ENCODE assay signal across 11 cellular contexts in genomic region chr7:116687801-116688201, GRCh38. TPM values are rescaled to one million over a fixed set of nuclear protein-coding genes. Genes with fewer than 3 reads are reported as not detected.
A peak's percentile ranks its signal among the peaks of the same experiment; 100 is the strongest.
DNase-seq lines count a peak whose midpoint lies in the region; ATAC-seq, FAIRE-seq and TF ChIP-seq lines count a peak whose summit lies in the region.
"Had no signal": no experiment of that assay in that cellular context is flagged by ENCODE, and none has a peak within 500 bp of the region (broad histone marks: within the 10 kb centered on the region; RNA-seq: fewer than 3 reads in every experiment).

No MANE protein-coding gene starts in this region.

- no peak for TF ChIP-seq RAD21 in SK-N-SH (IDR thresholded peaks at IDR 0.05; ENCODE audit: low read length)

- FAIRE-seq in H54 (lab: Jason Lieb, UNC), result peak; percentile 94

- no peaks in the 10 kb centered on the region for H4K20me1 ChIP-seq in SK-N-SH (ENCODE audit: insufficient read depth)

- DNase-seq in H54 (ENCODE audit: insufficient read length, low spot score) (peak; percentile 34), SK-N-SH (no peak), fibroblast of the conjunctiva (ENCODE audit: low read depth) (peak; percentile 40), gastrocnemius medialis (no peak), esophagus squamous epithelium (lab: John Stamatoyannopoulos, UW) (no peak), NCI-H2196 treated with DMSO at 0.1 percent for 48 hours (lab: John Stamatoyannopoulos, UW; ENCODE audit: unreplicated experiment) (no peak)
- no peak for DNase-seq in stimulated activated naive CD8-positive, alpha-beta T cell treated with anti-CD3 and anti-CD28 coated beads, Interleukin-15, Interleukin-2, amounts not matched to agents 100 U/mL and 50 U/mL, for 24 hours
- DNase-seq: midbrain; stimulated activated CD4-positive, alpha-beta T cell treated with anti-CD3 and anti-CD28 coated beads, Interleukin-2, amount 100 ng/mL, for 48 hours; transverse colon had no signal

- H3K4me1 ChIP-seq in SK-N-SH (ENCODE audit: control insufficient read depth in 1 of 2, insufficient read depth in 2 of 2, low read depth in 1 of 2, low read length in 1 of 2) (peaks cover 0 to 29% of the 10 kb centered on the region in 2 experiments; a peak in 2 of 4 replicates), gastrocnemius medialis (peaks cover 48 to 51% of the 10 kb centered on the region in 2 donors), esophagus squamous epithelium (peaks cover 5 to 24% (median 7%) of the 10 kb centered on the region in 3 donors)

- no peaks in the 10 kb centered on the region for H3K36me3 ChIP-seq in SK-N-SH (replicated peaks in 1 of 2; ENCODE audit: control insufficient read depth in 1 of 2, insufficient read depth in 2 of 2, low read length in 1 of 2)
- H3K36me3 ChIP-seq in gastrocnemius medialis, result no peaks in the 10 kb centered on the region
- H3K36me3 ChIP-seq in esophagus squamous epithelium, result no peaks in the 10 kb centered on the region
- H3K36me3 ChIP-seq: transverse colon had no signal

- no peaks in the 10 kb centered on the region for H3K9me3 ChIP-seq in SK-N-SH
- H3K9me3 ChIP-seq in gastrocnemius medialis, result no peaks in the 10 kb centered on the region
- H3K9me3 ChIP-seq in esophagus squamous epithelium, result no peaks in the 10 kb centered on the region
- H3K9me3 ChIP-seq: transverse colon had no signal

- H3K9ac ChIP-seq in SK-N-SH, result peak overlapping the region; percentile 23; the same call in 1 of the 2 replicates

- no peaks in the 10 kb centered on the region for H3K9me2 ChIP-seq in SK-N-SH

- TF ChIP-seq POLR2A in H54 (IDR thresholded peaks at IDR 0.05; ENCODE audit: low read depth, low read length) (no peak), gastrocnemius medialis (IDR thresholded peaks at IDR 0.05) (no peak), esophagus squamous epithelium (IDR thresholded peaks at IDR 0.05) (no peak)

- WGBS in SK-N-SH (ENCODE audit: low lambda C conversion rate), result 6% methylated on average over 7 of the region's 7 CpGs
- 17 to 18% methylated on average over 7 of the region's 7 CpGs for WGBS in esophagus squamous epithelium, 2 donors

- in situ Hi-C loops in gastrocnemius medialis (cut with MboI; ENCODE audit: low sequenced_read_pairs in 4 of 4), result no loop called here

- TF ChIP-seq CTCF in SK-N-SH (IDR thresholded peaks at IDR 0.05), result no peak
- no peak for TF ChIP-seq CTCF in gastrocnemius medialis (IDR thresholded peaks at IDR 0.05 in 4 of 5, conservative IDR thresholded peaks at IDR 0.05 in 1 of 5)
- TF ChIP-seq CTCF in esophagus squamous epithelium (IDR thresholded peaks at IDR 0.05), result no peak

- ATAC-seq in gastrocnemius medialis (peak; percentile 50 to 60), HG02610 (IDR thresholded peaks at IDR 0.05; ENCODE audit: unreplicated experiment) (no peak)
- no peak for ATAC-seq in stimulated activated naive CD8-positive, alpha-beta T cell treated with anti-CD3 and anti-CD28 coated beads, Interleukin-15, Interleukin-2, amounts not matched to agents 100 U/mL and 50 U/mL, for 24 hours

- H3K27me3 ChIP-seq in SK-N-SH (ENCODE audit: insufficient read depth) (no peaks in the 10 kb centered on the region; the same call in 1 of the 2 replicates), gastrocnemius medialis (no peaks in the 10 kb centered on the region), esophagus squamous epithelium (no peaks in the 10 kb centered on the region)
- H3K27me3 ChIP-seq: transverse colon had no signal

- H2AFZ ChIP-seq in SK-N-SH (ENCODE audit: low read depth), result peak overlapping the region; percentile 26; the same call in 1 of the 2 replicates

- POLR2A ChIA-PET in SK-N-SH (lab: Yijun Ruan, JAX), result no interaction called here

- H3F3A ChIP-seq in SK-N-SH (replicated peaks; ENCODE audit: insufficient read depth), result peaks cover 50% of the 10 kb centered on the region

- TF ChIP-seq EP300 in SK-N-SH (IDR thresholded peaks at IDR 0.05; ENCODE audit: borderline replicate concordance in 1 of 2, low read depth in 1 of 2, low read length in 1 of 2), result peak in 1 of 2 experiments; percentile 49; a peak in 1 of 4 replicates

- 0 out of 4 replicates have a peak overlapping the region, but pooled peaks of 1 of the 2 experiments have one; percentile 9 for H3K4me3 ChIP-seq in SK-N-SH (ENCODE audit: low read depth in 2 of 2, low read length in 1 of 2)
- no peak overlapping the region for H3K4me3 ChIP-seq in gastrocnemius medialis
- H3K4me3 ChIP-seq in esophagus squamous epithelium, result no peak overlapping the region
- H3K4me3 ChIP-seq: transverse colon had no signal

- H3K4me2 ChIP-seq in SK-N-SH, result peak overlapping the region; percentile 57; the same call in 1 of the 2 replicates

- CTCF ChIA-PET in SK-N-SH (lab: Yijun Ruan, JAX), result no interaction called here

- peaks cover 50% of the 10 kb centered on the region for H3K79me2 ChIP-seq in SK-N-SH (ENCODE audit: insufficient read depth)

- intact Hi-C loops in gastrocnemius medialis (cut with DNase I; ENCODE audit: low total_unique reads), result no loop called here
- intact Hi-C loops in esophagus squamous epithelium (cut with DNase I), result no loop called here

- H3K27ac ChIP-seq in SK-N-SH (ENCODE audit: low read depth in 2 of 2, low read length in 1 of 2) (peak overlapping the region; percentile 70 to 80; a peak in 3 of 4 replicates), gastrocnemius medialis (peak overlapping the region; percentile 47 to 68 (median 56)), esophagus squamous epithelium (peak overlapping the region in 2 of 4 donors; percentile 30 to 31)
- H3K27ac ChIP-seq: transverse colon had no signal

TF ChIP-seq in SK-N-SH, 30 proteins besides CTCF, POLR2A, EP300 and RAD21:
- peak; percentile 18; the same call in 1 of the 2 replicates for TF ChIP-seq YY1 (IDR thresholded peaks at IDR 0.05; ENCODE audit: low read depth)
- peak; percentile 86 for TF ChIP-seq FOSL2 (IDR thresholded peaks at IDR 0.05; ENCODE audit: borderline replicate concordance, low read depth)
- TF ChIP-seq NFIC (IDR thresholded peaks at IDR 0.05; ENCODE audit: borderline replicate concordance), result peak; percentile 54; the same call in 1 of the 2 replicates
- TF ChIP-seq JUND (IDR thresholded peaks at IDR 0.05), result peak; percentile 71
- no peak for TF ChIP-seq CHD2 (IDR thresholded peaks at IDR 0.05; ENCODE audit: low read length, partially characterized antibody)
- peak; percentile 62 for TF ChIP-seq TCF12 (IDR thresholded peaks at IDR 0.05)
- TF ChIP-seq MAX (IDR thresholded peaks at IDR 0.05; ENCODE audit: low read depth), result peak; percentile 97
- no peak for TF ChIP-seq GATA2 (CRISPR knock-in tag; IDR thresholded peaks at IDR 0.05)
TF ChIP-seq in SK-N-SH: peak in this region for 6.

RNA-seq across cellular contexts. Expression of gene MET, which starts 15.8 kb away (rescaled TPM):
- polyA plus RNA-seq in SK-N-SH (2012; rRNA removed), result 38.7 and 61.6 TPM in 2 replicates
- polyA plus RNA-seq in SK-N-SH (2012; cell fraction: cytosol; rRNA removed), result 51.7 and 56.2 TPM in 2 replicates
- 23.8 and 45.1 TPM in 2 replicates for polyA plus RNA-seq in SK-N-SH (2012; cell fraction: nucleus; rRNA removed)
- 10 to 100 TPM; 15.9 to 36.8 (median 28.7) TPM for total RNA-seq in gastrocnemius medialis
- 10 to 100 TPM in 3 of 4 donors, 1 to 10 TPM in 1; 3.8 to 25.0 (median 18.6) TPM for total RNA-seq in esophagus squamous epithelium

Comparison
In these comparisons a context has a peak if more than half of its experiments do, and no peak if none do; other contexts are left out.
1. DNase-seq: peak in H54 (single experiment) and fibroblast of the conjunctiva (single experiment); none in SK-N-SH (single experiment), gastrocnemius medialis (0 of 2), stimulated activated naive CD8-positive, alpha-beta T cell treated with anti-CD3 and anti-CD28 coated beads, Interleukin-15, Interleukin-2, amounts not matched to agents 100 U/mL and 50 U/mL, for 24 hours (single experiment), esophagus squamous epithelium (single experiment) and NCI-H2196 treated with DMSO at 0.1 percent for 48 hours (single experiment).
2. ATAC-seq: peak in gastrocnemius medialis (2 of 2); none in stimulated activated naive CD8-positive, alpha-beta T cell treated with anti-CD3 and anti-CD28 coated beads, Interleukin-15, Interleukin-2, amounts not matched to agents 100 U/mL and 50 U/mL, for 24 hours (single experiment) and HG02610 (single experiment).